In the genomic region with DNA sequence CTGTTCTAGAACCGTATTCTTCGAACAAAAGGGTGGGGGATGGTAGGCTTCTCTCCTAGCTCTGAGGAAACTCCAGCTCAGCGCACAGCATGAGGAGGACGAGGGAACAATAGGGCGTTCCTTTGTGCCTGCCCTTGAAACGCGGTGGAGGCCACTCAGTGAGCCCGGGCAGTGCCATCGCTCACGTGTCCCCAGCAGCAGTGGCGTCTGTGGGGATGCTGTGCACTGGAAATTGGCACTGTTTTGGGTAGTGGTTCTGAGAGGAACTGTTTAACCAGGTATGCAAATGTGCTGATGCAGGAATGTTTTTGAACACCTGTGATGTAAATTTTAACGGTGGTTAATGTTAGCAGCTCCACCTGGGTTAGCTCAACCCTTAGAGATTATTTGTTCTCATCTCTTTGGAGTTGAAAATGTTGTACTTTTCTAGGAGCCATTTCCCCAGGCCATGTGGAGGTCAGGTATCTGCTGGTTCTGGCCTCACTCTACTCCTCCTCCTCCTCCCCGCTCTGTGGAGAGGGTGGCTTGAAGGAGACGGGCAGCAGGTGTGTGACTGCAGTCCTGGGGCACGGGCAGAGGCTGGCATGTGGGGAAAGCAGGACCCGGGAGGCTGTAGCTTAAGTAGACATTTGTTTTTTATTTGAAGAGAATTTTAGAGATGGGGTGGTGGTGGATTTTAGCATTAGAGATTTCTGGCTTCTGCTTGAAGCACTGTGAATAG, we compare ENCODE assay signal across 11 cellular contexts. TPM values are rescaled to one million over a fixed set of nuclear protein-coding genes. Genes with fewer than 3 reads are reported as not detected.
A peak's percentile ranks its signal among the peaks of the same experiment; 100 is the strongest.
DNase-seq lines count a peak whose midpoint lies in the region; ATAC-seq, FAIRE-seq and TF ChIP-seq lines count a peak whose summit lies in the region.
"Had no signal": no experiment of that assay in that cellular context is flagged by ENCODE, and none has a peak within 500 bp of the region (broad histone marks: within the 10 kb centered on the region; RNA-seq: fewer than 3 reads in every experiment).

No MANE protein-coding gene starts in this region.

- H3K4me1 Mint-ChIP-seq in activated T-helper 2 cell treated with anti-CD3 and anti-CD28 coated beads, Interferon-gamma antibody, Interleukin-2, Interleukin-4, amounts not matched to agents 10 μg/mL and 5 μg/mL and 100 μg/mL, durations not matched to agents 14 hours and 24 hours and 36 hours (ENCODE audit: low read depth) = peaks cover 3% of the 10 kb centered on the region
- peaks cover 88% of the 10 kb centered on the region for H3K4me1 Mint-ChIP-seq in nephron progenitor cell

- no peak overlapping the region for H3K4me3 Mint-ChIP-seq in activated T-helper 2 cell treated with anti-CD3 and anti-CD28 coated beads, Interferon-gamma antibody, Interleukin-2, Interleukin-4, amounts not matched to agents 10 μg/mL and 5 μg/mL and 100 μg/mL, durations not matched to agents 14 hours and 24 hours and 36 hours (ENCODE audit: low read depth)
- no peak overlapping the region for H3K4me3 Mint-ChIP-seq in nephron progenitor cell

- no peak overlapping the region for H3K9ac ChIP-seq in BLaER1
- peak overlapping the region; percentile 64 for H3K9ac ChIP-seq in HUES6 (ENCODE audit: low read length)
- H3K9ac ChIP-seq in kidney (ENCODE audit: low read length in 2 of 2) = no peak overlapping the region
- H3K9ac ChIP-seq: SK-N-SH had no signal

- H4K20me1 ChIP-seq in BLaER1 = peaks cover 100% of the 10 kb centered on the region

- peak; percentile 24 to 32 for ATAC-seq in lower lobe of right lung

- no peak for TF ChIP-seq CTCF in lower lobe of right lung (IDR thresholded peaks at IDR 0.05)
- TF ChIP-seq CTCF in kidney (IDR thresholded peaks at IDR 0.05; ENCODE audit: borderline replicate concordance, extremely low read depth, insufficient read depth) = no peak
- TF ChIP-seq CTCF in nephron progenitor cell (IDR thresholded peaks at IDR 0.05) = no peak

- no peaks in the 10 kb centered on the region for H3K27me3 Mint-ChIP-seq in activated T-helper 2 cell treated with anti-CD3 and anti-CD28 coated beads, Interferon-gamma antibody, Interleukin-2, Interleukin-4, amounts not matched to agents 10 μg/mL and 5 μg/mL and 100 μg/mL, durations not matched to agents 14 hours and 24 hours and 36 hours (ENCODE audit: low read depth)
- H3K27me3 Mint-ChIP-seq in nephron progenitor cell (ENCODE audit: low read depth, poor library complexity) = no peaks in the 10 kb centered on the region

- H3K9me3 ChIP-seq in BLaER1 (no peaks in the 10 kb centered on the region), HUES6 (ENCODE audit: control insufficient read depth, insufficient read depth, low read depth, low read length) (no peaks in the 10 kb centered on the region), lower lobe of right lung (no peaks in the 10 kb centered on the region), kidney (ENCODE audit: control insufficient read depth in 1 of 2, low read length in 2 of 2) (no peaks in the 10 kb centered on the region)
- H3K9me3 ChIP-seq: SK-N-SH, uterus had no signal

- H3K36me3 ChIP-seq in BLaER1 (peaks cover 55% of the 10 kb centered on the region), HUES6 (ENCODE audit: control insufficient read depth, insufficient read depth, low read length) (peaks cover 4% of the 10 kb centered on the region), lower lobe of right lung (peaks cover 8% of the 10 kb centered on the region), kidney (ENCODE audit: control insufficient read depth in 1 of 2, insufficient read depth in 2 of 2, low read length in 2 of 2) (no peaks in the 10 kb centered on the region)
- H3K36me3 ChIP-seq: uterus had no signal

- H3K4me3 ChIP-seq in BLaER1 (no peak overlapping the region), HUES6 (ENCODE audit: low read depth, low read length) (peak overlapping the region; percentile 25), lower lobe of right lung (no peak overlapping the region), kidney (ENCODE audit: low read length in 2 of 2) (no peak overlapping the region)
- H3K4me3 ChIP-seq: uterus had no signal

- H3K4me1 ChIP-seq in BLaER1 (peaks cover 74% of the 10 kb centered on the region), HUES6 (ENCODE audit: control insufficient read depth, insufficient read depth, low read length) (peaks cover 83% of the 10 kb centered on the region), lower lobe of right lung (peaks cover 30% of the 10 kb centered on the region), kidney (ENCODE audit: control insufficient read depth in 1 of 2, insufficient read depth in 1 of 2, low read depth in 1 of 2, low read length in 2 of 2) (peaks cover 17% of the 10 kb centered on the region in 2 donors)

- DNase-seq in activated T-helper 2 cell treated with anti-CD3 and anti-CD28 coated beads, Interferon-gamma antibody, Interleukin-2, Interleukin-4, amounts not matched to agents 10 μg/mL and 5 μg/mL and 100 μg/mL, durations not matched to agents 14 hours and 24 hours and 36 hours (ENCODE audit: low spot score) = no peak
- DNase-seq in lower lobe of right lung (no peak), kidney (no peak), nephron progenitor cell (no peak), NK-92 (lab: John Stamatoyannopoulos, UW; ENCODE audit: unreplicated experiment) (no peak)
- DNase-seq in stimulated activated naive CD4-positive, alpha-beta T cell treated with Interleukin-2 at 50 U/mL for 16 hours (lab: John Stamatoyannopoulos, UW) = no peak
- DNase-seq: stimulated activated CD4-positive, alpha-beta T cell treated with anti-CD3 and anti-CD28 coated beads, Interleukin-12 subunit alpha, Interleukin-12 subunit beta, amount 100 ng/mL, for 4 hours; uterus had no signal

- no peaks in the 10 kb centered on the region for H3K9me3 Mint-ChIP-seq in activated T-helper 2 cell treated with anti-CD3 and anti-CD28 coated beads, Interferon-gamma antibody, Interleukin-2, Interleukin-4, amounts not matched to agents 10 μg/mL and 5 μg/mL and 100 μg/mL, durations not matched to agents 14 hours and 24 hours and 36 hours
- H3K9me3 Mint-ChIP-seq in nephron progenitor cell = no peaks in the 10 kb centered on the region

- FAIRE-seq in kidney (lab: Jason Lieb, UNC) = no peak

- peak overlapping the region; percentile 53 for H3K4me2 ChIP-seq in BLaER1
- H3K4me2 ChIP-seq: SK-N-SH had no signal

- H3K27ac ChIP-seq in BLaER1 = no peak overlapping the region
- H3K27ac ChIP-seq in HUES6 (ENCODE audit: low read depth, low read length) = peak overlapping the region; percentile 78
- no peak overlapping the region for H3K27ac ChIP-seq in lower lobe of right lung
- H3K27ac ChIP-seq in kidney (ENCODE audit: low read depth in 2 of 2, low read length in 2 of 2) = no peak overlapping the region
- H3K27ac ChIP-seq: uterus had no signal

- peak overlapping the region; percentile 50 for H3K27ac Mint-ChIP-seq in activated T-helper 2 cell treated with anti-CD3 and anti-CD28 coated beads, Interferon-gamma antibody, Interleukin-2, Interleukin-4, amounts not matched to agents 10 μg/mL and 5 μg/mL and 100 μg/mL, durations not matched to agents 14 hours and 24 hours and 36 hours
- no peak overlapping the region for H3K27ac Mint-ChIP-seq in nephron progenitor cell

- peaks cover 30% of the 10 kb centered on the region for H3K36me3 Mint-ChIP-seq in activated T-helper 2 cell treated with anti-CD3 and anti-CD28 coated beads, Interferon-gamma antibody, Interleukin-2, Interleukin-4, amounts not matched to agents 10 μg/mL and 5 μg/mL and 100 μg/mL, durations not matched to agents 14 hours and 24 hours and 36 hours (ENCODE audit: low read depth)
- H3K36me3 Mint-ChIP-seq in nephron progenitor cell (ENCODE audit: low read depth) = peaks cover 45% of the 10 kb centered on the region

- intact Hi-C loops in activated T-helper 2 cell treated with anti-CD3 and anti-CD28 coated beads, Interferon-gamma antibody, Interleukin-2, Interleukin-4, amounts not matched to agents 10 μg/mL and 5 μg/mL and 100 μg/mL, durations not matched to agents 14 hours and 24 hours and 36 hours (cut with micrococcal nuclease) = no loop called here
- intact Hi-C loops in lower lobe of right lung (cut with DNase I) = no loop called here
- intact Hi-C loops in kidney (cut with DNase I) = no loop called here

- no peaks in the 10 kb centered on the region for H3K27me3 ChIP-seq in BLaER1
- no peaks in the 10 kb centered on the region for H3K27me3 ChIP-seq in HUES6 (ENCODE audit: control insufficient read depth, insufficient read depth, low read length)
- H3K27me3 ChIP-seq in lower lobe of right lung (ENCODE audit: low read depth) = no peaks in the 10 kb centered on the region
- H3K27me3 ChIP-seq: uterus had no signal

RNA-seq across cellular contexts. Expression of a gene that starts 48.3 kb away (rescaled TPM):
- 96.5 and 103 TPM in 2 replicates for total RNA-seq in activated T-helper 2 cell treated with anti-CD3 and anti-CD28 coated beads, Interferon-gamma antibody, Interleukin-2, Interleukin-4, amounts not matched to agents 10 μg/mL and 5 μg/mL and 100 μg/mL, durations not matched to agents 14 hours and 24 hours and 36 hours
- 73.5 TPM for total RNA-seq in lower lobe of right lung
- total RNA-seq in kidney = 92.9 TPM
- polyA plus RNA-seq in kidney (ENCODE audit: insufficient read depth, low read depth, low replicate concordance) = 15.8 TPM
